17 cellular contexts compared by ENCODE assay signal in genomic region chr16:86546638-86547013, GRCh38. TPM values are rescaled to one million over a fixed set of nuclear protein-coding genes. Genes with fewer than 3 reads are reported as not detected.
A peak's percentile ranks its signal among the peaks of the same experiment; 100 is the strongest.
DNase-seq lines count a peak whose midpoint lies in the region; FAIRE-seq and TF ChIP-seq lines count a peak whose summit lies in the region.
"Had no signal": no experiment of that assay in that cellular context is flagged by ENCODE, and none has a peak within 500 bp of the region (broad histone marks: within the 10 kb centered on the region; RNA-seq: fewer than 3 reads in every experiment).

No MANE protein-coding gene starts in this region.

- TF ChIP-seq POLR2A in thyroid gland (IDR thresholded peaks at IDR 0.05) = no peak

- WGBS in thyroid gland, 2 donors = 67 to 94% methylated on average over 8 of the region's 8 CpGs

- DNase-seq in LNCaP clone FGC (ENCODE audit: low read depth) (peak; percentile 21), left kidney (ENCODE audit: low read depth, low spot score) (peak; percentile 23), posterior vena cava (ENCODE audit: low spot score) (peak; percentile 32), thyroid gland (peak in 1 of 2 donors; percentile 26), RCC 7860 (ENCODE audit: low spot score) (no peak), NCI-H146 (lab: John Stamatoyannopoulos, UW) (no peak)
- no peak for DNase-seq in activated CD8-positive, alpha-beta memory T cell treated with anti-CD3 and anti-CD28 coated beads, Interleukin-2, amount 50 U/mL, for 4 hours
- DNase-seq: BE2C; C1 segment of cervical spinal cord; Caco-2; CD4-positive, alpha-beta T cell; GM23248 had no signal

- no peak for FAIRE-seq in RCC 7860 (lab: Jason Lieb, UNC)
- FAIRE-seq: D721Med, G401.6, GM12891 had no signal

- intact Hi-C loops in posterior vena cava (cut with DNase I) = no loop called here
- intact Hi-C loops in thyroid gland (cut with DNase I) = no loop called here

- H3K9me3 ChIP-seq in thyroid gland = no peaks in the 10 kb centered on the region
- H3K9me3 ChIP-seq: BE2C, Caco-2, HAP-1 had no signal

- no peaks in the 10 kb centered on the region for H3K27me3 ChIP-seq in thyroid gland
- H3K27me3 ChIP-seq: BE2C had no signal

- TF ChIP-seq CTCF in LNCaP clone FGC (IDR thresholded peaks at IDR 0.05; ENCODE audit: control insufficient read depth, extremely low read depth, insufficient read depth) (no peak), thyroid gland (IDR thresholded peaks at IDR 0.05) (no peak)

- peak overlapping the region; percentile 28 to 57 (median 45) for H3K27ac ChIP-seq in thyroid gland
- H3K27ac ChIP-seq: GM23248, HL-60 had no signal

- peaks cover 4 to 9% of the 10 kb centered on the region in 2 donors for H3K4me1 ChIP-seq in thyroid gland
- H3K4me1 ChIP-seq: BE2C, Caco-2, HAP-1 had no signal

- H3K4me3 ChIP-seq in LNCaP clone FGC (ENCODE audit: low read depth, low read length) (no peak overlapping the region), thyroid gland (replicated peaks in 1 of 3) (no peak overlapping the region)
- H3K4me3 ChIP-seq: GM23248, HAP-1 had no signal

- H3K36me3 ChIP-seq in thyroid gland = peaks cover 9 to 12% of the 10 kb centered on the region in 2 donors

RNA-seq across cellular contexts. Expression of gene MTHFSD, which starts 8.4 kb away (rescaled TPM):
- 10 to 100 TPM; 11.8 to 14.1 TPM for total RNA-seq in posterior vena cava
- total RNA-seq in thyroid gland = 10 to 100 TPM; 21.2 to 27.4 (median 25.2) TPM

RNA-seq across cellular contexts. Expression of gene FOXC2, which starts 20.0 kb away (rescaled TPM):
- 10 to 100 TPM; 11.9 to 12.2 TPM for total RNA-seq in posterior vena cava
- 1 to 10 TPM; 1.9 to 4.0 (median 2.1) TPM for total RNA-seq in thyroid gland
- total RNA-seq: Caco-2 had no signal

RNA-seq across cellular contexts. Expression of gene FOXL1, which starts 31.7 kb away (rescaled TPM):
- total RNA-seq in posterior vena cava (1 to 10 TPM; 7.5 to 8.9 TPM), thyroid gland (1 to 10 TPM in 2 of 4 donors, under 1 TPM in 2; 0.45 to 1.9 (median 1.1) TPM)
- total RNA-seq: CD4-positive, alpha-beta T cell had no signal

RNA-seq across cellular contexts. Expression of gene FOXF1, which starts 36.3 kb away (rescaled TPM):
- 1 to 10 TPM; 2.5 to 4.3 TPM for total RNA-seq in posterior vena cava
- total RNA-seq in thyroid gland = 1 to 10 TPM; 1.5 to 3.7 (median 2.3) TPM
- total RNA-seq: CD4-positive, alpha-beta T cell had no signal

Comparison
In these comparisons a context has a peak if more than half of its experiments do, and no peak if none do; other contexts are left out.
1. DNase-seq: peak in LNCaP clone FGC (single experiment), left kidney (single experiment) and posterior vena cava (single experiment); none in RCC 7860 (single experiment), NCI-H146 (single experiment) and activated CD8-positive, alpha-beta memory T cell treated with anti-CD3 and anti-CD28 coated beads, Interleukin-2, amount 50 U/mL, for 4 hours (single experiment).